ENCODE assay signal across 11 cellular contexts in genomic region chr9:137456061-137456863, GRCh38. TPM values are rescaled to one million over a fixed set of nuclear protein-coding genes. Genes with fewer than 3 reads are reported as not detected.
DNase-seq lines count a peak whose midpoint lies in the region; ATAC-seq, FAIRE-seq and TF ChIP-seq lines count a peak whose summit lies in the region.
"Had no signal": no experiment of that assay in that cellular context is flagged by ENCODE, and none has a peak within 500 bp of the region (broad histone marks: within the 10 kb centered on the region; RNA-seq: fewer than 3 reads in every experiment).

No MANE protein-coding gene starts in this region.

- no peaks in the 10 kb centered on the region for H3K36me3 Mint-ChIP-seq in activated naive CD8-positive, alpha-beta T cell
- peaks cover 19% of the 10 kb centered on the region for H3K36me3 Mint-ChIP-seq in activated naive CD8-positive, alpha-beta T cell treated with anti-CD3 and anti-CD28 coated beads, Interleukin-2, amount 50 U/mL, for 24 hours (ENCODE audit: low read depth)
- peaks cover 3% of the 10 kb centered on the region for H3K36me3 Mint-ChIP-seq in astrocyte (ENCODE audit: low read depth, unreplicated experiment)

- H3K36me3 ChIP-seq in astrocyte (ENCODE audit: insufficient read depth, low read length): peaks cover 3% of the 10 kb centered on the region
- H3K36me3 ChIP-seq in left lung: peaks cover 0 to 16% of the 10 kb centered on the region in 2 donors

- no peaks in the 10 kb centered on the region for H3K27me3 Mint-ChIP-seq in activated naive CD8-positive, alpha-beta T cell
- H3K27me3 Mint-ChIP-seq in activated naive CD8-positive, alpha-beta T cell treated with anti-CD3 and anti-CD28 coated beads, Interleukin-2, amount 50 U/mL, for 24 hours: no peaks in the 10 kb centered on the region
- no peaks in the 10 kb centered on the region for H3K27me3 Mint-ChIP-seq in astrocyte (ENCODE audit: low read depth, unreplicated experiment)

- H3K9me3 ChIP-seq in astrocyte (ENCODE audit: insufficient read depth, low read depth, low read length): no peaks in the 10 kb centered on the region
- no peaks in the 10 kb centered on the region for H3K9me3 ChIP-seq in left lung

- H3K4me1 ChIP-seq in astrocyte (ENCODE audit: insufficient read depth, low read length) (peaks cover 48% of the 10 kb centered on the region), left lung (peaks cover 11 to 47% of the 10 kb centered on the region in 2 donors)

- no peak overlapping the region for H2AFZ ChIP-seq in astrocyte (ENCODE audit: low read depth, low read length)

- intact Hi-C loops in left lung (cut with DNase I): no loop called here

- H3K4me2 ChIP-seq in astrocyte (ENCODE audit: low read length): peak overlapping the region; percentile 96

- no peak for DNase-seq in activated naive CD8-positive, alpha-beta T cell treated with anti-CD3 and anti-CD28 coated beads, Interleukin-2, amount 50 U/mL, for 24 hours
- DNase-seq in astrocyte (ENCODE audit: low read depth) (peak; percentile 67), left lung (peak; percentile 28 to 39), stromal cell of bone marrow (ENCODE audit: low read depth) (peak; percentile 46), DMS53 (lab: John Stamatoyannopoulos, UW) (no peak), SHP77 (lab: John Stamatoyannopoulos, UW) (no peak), RCC 7860 (ENCODE audit: low spot score) (no peak)
- DNase-seq: activated effector memory CD4-positive, alpha-beta T cell treated with Interleukin-2 at 50 U/mL for 16 hours had no signal

- no peaks in the 10 kb centered on the region for H3K9me3 Mint-ChIP-seq in activated naive CD8-positive, alpha-beta T cell (ENCODE audit: low read depth)
- no peaks in the 10 kb centered on the region for H3K9me3 Mint-ChIP-seq in activated naive CD8-positive, alpha-beta T cell treated with anti-CD3 and anti-CD28 coated beads, Interleukin-2, amount 50 U/mL, for 24 hours
- H3K9me3 Mint-ChIP-seq in astrocyte (ENCODE audit: unreplicated experiment): no peaks in the 10 kb centered on the region

- H3K27ac ChIP-seq in astrocyte (ENCODE audit: low read depth, low read length): peak overlapping the region; percentile 39
- H3K27ac ChIP-seq in left lung: no peak overlapping the region

- no peak for ATAC-seq in activated naive CD8-positive, alpha-beta T cell treated with anti-CD3 and anti-CD28 coated beads, Interleukin-2, amount 50 U/mL, for 24 hours
- no peak for ATAC-seq in left lung

- H3K27me3 ChIP-seq in astrocyte (ENCODE audit: insufficient read depth, low read length) (no peaks in the 10 kb centered on the region), left lung (peaks cover 0 to 9% of the 10 kb centered on the region in 2 donors)

- peaks cover 51% of the 10 kb centered on the region for H4K20me1 ChIP-seq in astrocyte (ENCODE audit: insufficient read depth, low read length)

- H3K4me3 ChIP-seq in astrocyte (ENCODE audit: insufficient read depth, low read depth, low read length) (no peak overlapping the region), left lung (no peak overlapping the region)

- H3K4me3 Mint-ChIP-seq in activated naive CD8-positive, alpha-beta T cell: peak overlapping the region; percentile 56
- no peak overlapping the region for H3K4me3 Mint-ChIP-seq in activated naive CD8-positive, alpha-beta T cell treated with anti-CD3 and anti-CD28 coated beads, Interleukin-2, amount 50 U/mL, for 24 hours
- H3K4me3 Mint-ChIP-seq in astrocyte (ENCODE audit: unreplicated experiment): peak overlapping the region; percentile 66

- H3K4me1 Mint-ChIP-seq in activated naive CD8-positive, alpha-beta T cell (ENCODE audit: low read depth): peaks cover 26% of the 10 kb centered on the region
- peaks cover 41% of the 10 kb centered on the region for H3K4me1 Mint-ChIP-seq in activated naive CD8-positive, alpha-beta T cell treated with anti-CD3 and anti-CD28 coated beads, Interleukin-2, amount 50 U/mL, for 24 hours
- peaks cover 10% of the 10 kb centered on the region for H3K4me1 Mint-ChIP-seq in astrocyte (ENCODE audit: low read depth, unreplicated experiment)

- peak overlapping the region; percentile 34 for H3K9ac ChIP-seq in astrocyte (ENCODE audit: low read length)

- no peak overlapping the region for H3K27ac Mint-ChIP-seq in activated naive CD8-positive, alpha-beta T cell
- no peak overlapping the region for H3K27ac Mint-ChIP-seq in activated naive CD8-positive, alpha-beta T cell treated with anti-CD3 and anti-CD28 coated beads, Interleukin-2, amount 50 U/mL, for 24 hours
- no peak overlapping the region for H3K27ac Mint-ChIP-seq in astrocyte (ENCODE audit: unreplicated experiment)

- H3K79me2 ChIP-seq in astrocyte (ENCODE audit: insufficient read depth, low read length): no peaks in the 10 kb centered on the region

- no peak for TF ChIP-seq CTCF in astrocyte (IDR thresholded peaks at IDR 0.05; ENCODE audit: insufficient read depth, low read depth, low read length)
- TF ChIP-seq CTCF in left lung (IDR thresholded peaks at IDR 0.05): no peak

- FAIRE-seq in astrocyte (lab: Jason Lieb, UNC) (no peak), RCC 7860 (lab: Jason Lieb, UNC) (no peak)
- FAIRE-seq: HTR-8/SVneo had no signal

RNA-seq across cellular contexts. Expression of gene NSMF, which starts 2.9 kb away (rescaled TPM):
- 48.8 and 50.5 TPM in 2 replicates for total RNA-seq in astrocyte
- 10 to 100 TPM; 29.5 to 31.4 TPM for total RNA-seq in left lung

RNA-seq across cellular contexts. Expression of gene ENTPD8, which starts 15.1 kb away (rescaled TPM):
- total RNA-seq in astrocyte (0.11 TPM in 1 of 2 replicates, not detected in the other), left lung (under 1 TPM in 1 of 2 donors, not detected in 1; 0.15 TPM)

RNA-seq across cellular contexts. Expression of gene NOXA1, which starts 33.1 kb away (rescaled TPM):
- total RNA-seq in astrocyte (0.50 and 0.84 TPM in 2 replicates), left lung (1 to 10 TPM; 6.1 to 8.7 TPM)
- total RNA-seq: fibroblast of villous mesenchyme had no signal

RNA-seq across cellular contexts. Expression of gene EXD3, which starts 33.3 kb away (rescaled TPM):
- total RNA-seq in astrocyte: 8.5 and 9.4 TPM in 2 replicates
- total RNA-seq in left lung: 10 to 100 TPM; 13.7 to 21.8 TPM

Comparison
In these comparisons a context has a peak if more than half of its experiments do, and no peak if none do; other contexts are left out.
1. DNase-seq: peak in astrocyte (single experiment), left lung (2 of 2) and stromal cell of bone marrow (single experiment); none in activated naive CD8-positive, alpha-beta T cell treated with anti-CD3 and anti-CD28 coated beads, Interleukin-2, amount 50 U/mL, for 24 hours (single experiment), DMS53 (single experiment), SHP77 (0 of 2) and RCC 7860 (single experiment).